ENCODE assay signal across 20 cellular contexts in genomic region chr4:117770269-117771087, GRCh38.
"Had no signal": no experiment of that assay in that cellular context is flagged by ENCODE, and none has a peak within 500 bp of the region (broad histone marks: within the 10 kb centered on the region; RNA-seq: fewer than 3 reads in every experiment).

No MANE protein-coding gene starts in this region.

- H3K27me3 ChIP-seq: suprapubic skin, transverse colon, vagina had no signal

- H3K27ac ChIP-seq: suprapubic skin, transverse colon, vagina had no signal

- H3K36me3 ChIP-seq: suprapubic skin, transverse colon, vagina had no signal

- H3K9me3 ChIP-seq: suprapubic skin, transverse colon, vagina had no signal

- H3K4me3 ChIP-seq: lung, suprapubic skin, transverse colon, vagina had no signal

- DNase-seq: activated CD4-positive, alpha-beta memory T cell treated with anti-CD3 and anti-CD28 coated beads, Interleukin-2, amount 10 ng/mL, durations not matched to agents 7 days and 5 days; activated CD4-positive, alpha-beta T cell treated with anti-CD3 and anti-CD28 coated beads for 36 hours; activated CD8-positive, alpha-beta memory T cell treated with anti-CD3 and anti-CD28 coated beads, Interleukin-2, amount 10 ng/mL, durations not matched to agents 7 days and 5 days; activated naive CD4-positive, alpha-beta T cell; activated naive CD8-positive, alpha-beta T cell treated with anti-CD3 and anti-CD28 coated beads for 36 hours; amniotic stem cell; erythroblast; foreskin melanocyte; glutamatergic neuron; hippocampal formation; left colon; stimulated activated CD4-positive, alpha-beta T cell treated with anti-CD3 and anti-CD28 coated beads, Interleukin-12 subunit alpha, Interleukin-12 subunit beta, amount 100 ng/mL, for 4 hours; stimulated activated CD4-positive, alpha-beta T cell treated with anti-CD3 and anti-CD28 coated beads, Interleukin-1b, Interleukin-23, amount 100 ng/mL, for 48 hours; transverse colon had no signal

- FAIRE-seq: islet of Langerhans had no signal

- ATAC-seq: activated CD4-positive, alpha-beta T cell treated with anti-CD3 and anti-CD28 coated beads for 36 hours; activated CD8-positive, alpha-beta memory T cell treated with anti-CD3 and anti-CD28 coated beads, Interleukin-2, amount 10 ng/mL, durations not matched to agents 7 days and 5 days; activated T-helper 17 cell treated with anti-CD3 and anti-CD28 coated beads, Interleukin-2, amount 50 U/mL, for 72 hours; left colon; WTC11 had no signal

- H3K4me1 ChIP-seq: suprapubic skin, transverse colon, vagina had no signal
